In the genomic region with DNA sequence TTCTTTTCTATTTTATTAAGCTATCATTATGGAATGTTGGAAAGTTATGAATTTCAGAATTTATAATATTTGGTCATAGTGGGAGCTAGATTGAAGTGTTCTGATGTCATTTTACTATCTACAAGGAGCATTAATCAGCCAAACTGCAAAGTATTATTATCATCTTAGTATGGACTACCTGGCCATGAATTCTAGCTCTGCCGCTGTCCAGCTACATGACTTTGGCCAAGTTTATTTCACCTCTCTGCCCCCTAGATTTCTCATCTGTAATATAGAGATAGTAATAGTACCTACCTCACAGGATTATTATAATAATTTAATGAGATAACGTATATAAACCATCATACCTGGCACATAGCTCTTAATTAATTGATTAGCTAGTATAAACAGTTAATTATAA, we compare ENCODE assay signal across 30 cellular contexts. TPM values are rescaled to one million over a fixed set of nuclear protein-coding genes. Genes with fewer than 3 reads are reported as not detected.
"Had no signal": no experiment of that assay in that cellular context is flagged by ENCODE, and none has a peak within 500 bp of the region (broad histone marks: within the 10 kb centered on the region; RNA-seq: fewer than 3 reads in every experiment).

No MANE protein-coding gene starts in this region.

- H3K27ac ChIP-seq: ascending aorta, cardiac muscle cell, VCaP had no signal

- DNase-seq: activated B cell treated with CpG ODN at 0.5 μM for 24 hours; activated CD4-positive, alpha-beta memory T cell treated with anti-CD3 and anti-CD28 coated beads for 36 hours; activated CD4-positive, alpha-beta T cell treated with anti-CD3 and anti-CD28 coated beads for 4 hours; activated CD4-positive, alpha-beta T cell treated with anti-CD3 and anti-CD28 coated beads, Interleukin-2, amount 10 ng/mL, durations not matched to agents 24 days and 14 days; activated CD4-positive, alpha-beta T cell treated with anti-CD3 and anti-CD28 coated beads, Interleukin-2, amount 50 U/mL, for 1 hour; activated CD4-positive, alpha-beta T cell treated with anti-CD3 and anti-CD28 coated beads, Interleukin-2, amount 50 U/mL, for 4 hours; activated CD4-positive, CD25-positive, alpha-beta regulatory T cell treated with anti-CD3 and anti-CD28 coated beads, Interleukin-2, amount 50 U/mL, for 72 hours; activated CD8-positive, alpha-beta memory T cell treated with anti-CD3 and anti-CD28 coated beads, Interleukin-2, amount 50 U/mL, for 4 hours; activated CD8-positive, alpha-beta T cell treated with anti-CD3 and anti-CD28 coated beads for 36 hours; activated effector memory CD4-positive, alpha-beta T cell treated with anti-CD3 and anti-CD28 coated beads, Interleukin-2, amount 50 U/mL, for 16 hours; activated gamma-delta T cell treated with Interleukin-2 at 50 U/mL for 16 hours; activated naive CD4-positive, alpha-beta T cell; activated naive CD4-positive, alpha-beta T cell treated with anti-CD3 and anti-CD28 coated beads, Interleukin-2, amount 10 ng/mL, durations not matched to agents 7 days and 5 days; activated naive CD8-positive, alpha-beta T cell treated with anti-CD3 and anti-CD28 coated beads, Interleukin-2, amount 10 ng/mL, durations not matched to agents 7 days and 5 days; activated naive CD8-positive, alpha-beta T cell treated with anti-CD3 and anti-CD28 coated beads, Interleukin-2, amount 50 U/mL, for 24 hours; activated T-cell treated with anti-CD3 and anti-CD28 coated beads for 4 hours; activated T-cell treated with anti-CD3 and anti-CD28 coated beads, Interleukin-2, amount 50 U/mL, for 1 hour; activated T-cell treated with anti-CD3 and anti-CD28 coated beads, Interleukin-2, amount 50 U/mL, for 4 hours; activated T-cell treated with anti-CD3 and anti-CD28 coated beads, Interleukin-2, amount 50 U/mL, for 72 hours; amygdala; anterior cingulate cortex; caudate nucleus; cerebellar nuclear complex; T-helper 2 cell; T-helper 9 cell had no signal

- ATAC-seq: activated CD8-positive, alpha-beta T cell treated with anti-CD3 and anti-CD28 coated beads for 36 hours; activated naive CD8-positive, alpha-beta T cell treated with anti-CD3 and anti-CD28 coated beads, Interleukin-2, amount 50 U/mL, for 24 hours; activated T-cell treated with anti-CD3 and anti-CD28 coated beads, Interleukin-2, amount 50 U/mL, for 4 hours; activated T-cell treated with anti-CD3 and anti-CD28 coated beads, Interleukin-2, amount 50 U/mL, for 72 hours; activated T-helper 17 cell treated with anti-CD3 and anti-CD28 coated beads, Interleukin-2, amount 50 U/mL, for 72 hours had no signal

- H3K9me3 ChIP-seq: ascending aorta had no signal

- H3K4me3 ChIP-seq: ascending aorta, cardiac muscle cell had no signal

- H3K4me1 ChIP-seq: ascending aorta had no signal

- H3K27me3 ChIP-seq: ascending aorta, cardiac muscle cell had no signal

- H3K36me3 ChIP-seq: cardiac muscle cell had no signal

RNA-seq across cellular contexts. Expression of gene TAGLN3, which starts 47.7 kb away (rescaled TPM):
- total RNA-seq: activated B cell treated with CpG ODN at 0.5 μM for 24 hours; activated naive CD8-positive, alpha-beta T cell treated with anti-CD3 and anti-CD28 coated beads, Interleukin-2, amount 10 ng/mL, durations not matched to agents 7 days and 5 days; ascending aorta; chondrocyte had no signal
